ENCODE assay signal across 9 cellular contexts in the genomic region with DNA sequence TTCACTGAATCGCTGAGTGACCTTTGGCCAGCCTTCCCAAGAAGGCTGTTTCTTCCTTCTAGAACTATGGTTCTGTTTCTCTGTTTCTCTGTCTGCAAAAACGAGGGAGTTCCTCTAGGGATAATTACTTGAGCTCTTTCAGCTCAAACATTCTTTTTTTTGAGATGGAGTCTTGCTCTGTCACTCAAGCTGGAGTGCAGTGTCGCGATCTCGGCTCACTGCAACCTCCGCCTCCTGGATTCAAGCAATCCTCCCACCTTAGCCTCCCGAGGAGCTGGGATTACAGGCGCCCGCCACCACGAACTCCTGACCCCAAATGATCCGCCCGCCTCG. TPM values are rescaled to one million over a fixed set of nuclear protein-coding genes. Genes with fewer than 3 reads are reported as not detected.
DNase-seq lines count a peak whose midpoint lies in the region; FAIRE-seq and TF ChIP-seq lines count a peak whose summit lies in the region.
"Had no signal": no experiment of that assay in that cellular context is flagged by ENCODE, and none has a peak within 500 bp of the region (broad histone marks: within the 10 kb centered on the region; RNA-seq: fewer than 3 reads in every experiment).

No MANE protein-coding gene starts in this region.

- H3K4me3 ChIP-seq in CD4-positive, alpha-beta memory T cell (ENCODE audit: low read length in 2 of 2): peak overlapping the region; percentile 92 to 100
- peak overlapping the region; percentile 95 for H3K4me3 ChIP-seq in coronary artery
- H3K4me3 ChIP-seq in neural progenitor cell: peak overlapping the region; percentile 44

- peaks cover 18% of the 10 kb centered on the region for H4K20me1 ChIP-seq in neural progenitor cell (ENCODE audit: low read depth)

- peak overlapping the region; percentile 68 for H3K4me2 ChIP-seq in neural progenitor cell

- peak overlapping the region; percentile 97 to 100 (median 98) for H3K4me3 Mint-ChIP-seq in CD4-positive, alpha-beta memory T cell
- H3K4me3 Mint-ChIP-seq in neural progenitor cell: peak overlapping the region; percentile 100

- intact Hi-C loops in CD4-positive, alpha-beta memory T cell (cut with micrococcal nuclease): loop anchor here (1.0 to 5.0 kb wide), 5 partner anchors 63 to 513 kb away; partner anchors contain the start of genes DCAF10, SLC25A51 and ZBTB5

- H3K36me3 Mint-ChIP-seq in CD4-positive, alpha-beta memory T cell: peaks cover 9 to 25% of the 10 kb centered on the region in 2 donors
- H3K36me3 Mint-ChIP-seq in neural progenitor cell: peaks cover 6% of the 10 kb centered on the region

- peaks cover 40% of the 10 kb centered on the region for H3K79me2 ChIP-seq in neural progenitor cell (ENCODE audit: low read depth)

- H2AFZ ChIP-seq in neural progenitor cell (replicated peaks): peak overlapping the region; percentile 79

- peaks cover 20% of the 10 kb centered on the region for H3K36me3 ChIP-seq in CD4-positive, alpha-beta memory T cell (ENCODE audit: insufficient read depth, low read length)
- peaks cover 13% of the 10 kb centered on the region for H3K36me3 ChIP-seq in neural progenitor cell

- H3K4me1 Mint-ChIP-seq in CD4-positive, alpha-beta memory T cell: peaks cover 22 to 50% (median 36%) of the 10 kb centered on the region in 4 donors
- peaks cover 29% of the 10 kb centered on the region for H3K4me1 Mint-ChIP-seq in neural progenitor cell

- no peaks in the 10 kb centered on the region for H3K9me3 ChIP-seq in CD4-positive, alpha-beta memory T cell (ENCODE audit: control insufficient read depth in 1 of 2, low read length in 2 of 2)
- H3K9me3 ChIP-seq in neural progenitor cell (ENCODE audit: low read depth): no peaks in the 10 kb centered on the region

- no peaks in the 10 kb centered on the region for H3K27me3 ChIP-seq in CD4-positive, alpha-beta memory T cell (ENCODE audit: insufficient read depth, low read length)
- H3K27me3 ChIP-seq in neural progenitor cell: peaks cover 43% of the 10 kb centered on the region

- no peak for TF ChIP-seq POLR2A in GM12891 (IDR thresholded peaks at IDR 0.05; ENCODE audit: low read depth, low read length)

- peaks cover 3 to 4% of the 10 kb centered on the region in 2 donors for H3K27me3 Mint-ChIP-seq in CD4-positive, alpha-beta memory T cell
- peaks cover 5% of the 10 kb centered on the region for H3K27me3 Mint-ChIP-seq in neural progenitor cell (ENCODE audit: insufficient read depth, low read depth)

- H3K4me1 ChIP-seq in CD4-positive, alpha-beta memory T cell (ENCODE audit: insufficient read depth, low read length): peaks cover 39% of the 10 kb centered on the region
- H3K4me1 ChIP-seq in neural progenitor cell: peaks cover 10% of the 10 kb centered on the region

- peak overlapping the region; percentile 96 to 99 (median 98) for H3K27ac Mint-ChIP-seq in CD4-positive, alpha-beta memory T cell
- peak overlapping the region; percentile 97 for H3K27ac Mint-ChIP-seq in neural progenitor cell

- CTCF ChIA-PET in CD4-positive, alpha-beta memory T cell (lab: Charles Lee; ENCODE audit: partially characterized antibody): interaction anchor here (0.9 to 7.5 kb wide), 9 partner anchors 8 to 320 kb away, joined by 3 to 40 read pairs (median 5); partner anchors contain the start of genes FBXO10 and GRHPR

- DNase-seq in CD4-positive, alpha-beta memory T cell: peak in 1 of 5 donors; percentile 11
- DNase-seq in LoVo (ENCODE audit: low spot score) (peak; percentile 8), coronary artery (ENCODE audit: low spot score) (no peak), neural progenitor cell (ENCODE audit: low spot score) (no peak), DMS79 treated with DMSO at 0.1 percent for 48 hours (lab: John Stamatoyannopoulos, UW) (no peak), GM12891 (ENCODE audit: insufficient read length, low spot score) (no peak), Kasumi-1 (lab: John Stamatoyannopoulos, UW) (no peak), iPS-NIHi7 (ENCODE audit: extremely low spot score) (no peak)

- peaks cover 11% of the 10 kb centered on the region for H3F3A ChIP-seq in neural progenitor cell (ENCODE audit: low read depth)

- H3K9ac ChIP-seq in neural progenitor cell: no peak overlapping the region

- TF ChIP-seq CTCF in coronary artery (IDR thresholded peaks at IDR 0.05) (no peak), neural progenitor cell (IDR thresholded peaks at IDR 0.05) (no peak)

- peaks cover 0 to 5% (median 0%) of the 10 kb centered on the region in 8 donors for H3K9me3 Mint-ChIP-seq in CD4-positive, alpha-beta memory T cell
- no peaks in the 10 kb centered on the region for H3K9me3 Mint-ChIP-seq in neural progenitor cell

- no peak for FAIRE-seq in GM12891 (lab: Jason Lieb, UNC)

- POLR2A ChIA-PET in CD4-positive, alpha-beta memory T cell (lab: Charles Lee; ENCODE audit: partially characterized antibody): interaction anchor here (0.8 to 2.8 kb wide), 16 partner anchors 9 to 511 kb away, joined by 3 to 21 read pairs (median 5); partner anchors contain the start of genes EXOSC3, FBXO10, GRHPR and POLR1E

- peak overlapping the region; percentile 79 for H3K27ac ChIP-seq in CD4-positive, alpha-beta memory T cell (ENCODE audit: low read depth, low read length)
- peak overlapping the region; percentile 70 to 89 for H3K27ac ChIP-seq in coronary artery
- H3K27ac ChIP-seq in neural progenitor cell: no peak overlapping the region

TF ChIP-seq in GM12891, 5 proteins besides CTCF, POLR2A, EP300 and RAD21:
- TF ChIP-seq PAX5 (IDR thresholded peaks at IDR 0.05; ENCODE audit: insufficient read depth, low read length, severe bottlenecking): no peak
- no peak for TF ChIP-seq POU2F2 (IDR thresholded peaks at IDR 0.05; ENCODE audit: low read depth, low read length)
- no peak for TF ChIP-seq SPI1 (IDR thresholded peaks at IDR 0.05; ENCODE audit: low read depth, low read length)
- TF ChIP-seq POLR2AphosphoS5 (IDR thresholded peaks at IDR 0.05; ENCODE audit: low read depth, low read length): no peak
- no peak for TF ChIP-seq TAF1 (IDR thresholded peaks at IDR 0.05; ENCODE audit: low read depth, low read length)

RNA-seq across cellular contexts. Expression of gene TOMM5, which starts 0.7 kb away (rescaled TPM):
- 10 to 100 TPM; 48.2 to 51.1 TPM for total RNA-seq in CD4-positive, alpha-beta memory T cell
- 100 to 1,000 TPM; 201 to 226 TPM for polyA plus RNA-seq in CD4-positive, alpha-beta memory T cell
- total RNA-seq in neural progenitor cell (ENCODE audit: low replicate concordance): 142 and 201 TPM in 2 replicates
- 242 TPM for polyA plus RNA-seq in GM12891 (2012; ENCODE audit: low read depth, missing spikeins)

RNA-seq across cellular contexts. Expression of gene FBXO10, which starts 15.6 kb away (rescaled TPM):
- total RNA-seq in CD4-positive, alpha-beta memory T cell: 1 to 10 TPM; 5.5 to 6.1 TPM
- polyA plus RNA-seq in CD4-positive, alpha-beta memory T cell: 1 to 10 TPM; 3.2 to 4.9 TPM
- total RNA-seq in neural progenitor cell (ENCODE audit: low replicate concordance): 13.4 and 28.2 TPM in 2 replicates
- 16.6 TPM for polyA plus RNA-seq in GM12891 (2012; ENCODE audit: low read depth, missing spikeins)

RNA-seq across cellular contexts. Expression of gene FRMPD1, which starts 59.0 kb away (rescaled TPM):
- total RNA-seq in CD4-positive, alpha-beta memory T cell: not detected
- polyA plus RNA-seq in CD4-positive, alpha-beta memory T cell: not detected
- not detected in 2 replicates for total RNA-seq in neural progenitor cell (ENCODE audit: low replicate concordance)
- polyA plus RNA-seq in GM12891 (2012; ENCODE audit: low read depth, missing spikeins): not detected
- total RNA-seq: pulmonary artery endothelial cell had no signal

Comparison
In these comparisons a context has a peak if more than half of its experiments do, and no peak if none do; other contexts are left out.
1. H3K4me3 ChIP-seq: peak in every context shown above with its lines; median percentile 96 in CD4-positive, alpha-beta memory T cell; 95 in coronary artery; 44 in neural progenitor cell.